ENCODE assay signal across 2 cellular contexts in genomic region chr19:7912144-7912696, GRCh38.
A peak's percentile ranks its signal among the peaks of the same experiment; 100 is the strongest.
TF ChIP-seq lines count a peak whose summit lies in the region.

No MANE protein-coding gene starts in this region.

TF ChIP-seq in HEK293, 187 proteins besides CTCF, POLR2A, EP300 and RAD21:
- TF ChIP-seq, protein P1, sequence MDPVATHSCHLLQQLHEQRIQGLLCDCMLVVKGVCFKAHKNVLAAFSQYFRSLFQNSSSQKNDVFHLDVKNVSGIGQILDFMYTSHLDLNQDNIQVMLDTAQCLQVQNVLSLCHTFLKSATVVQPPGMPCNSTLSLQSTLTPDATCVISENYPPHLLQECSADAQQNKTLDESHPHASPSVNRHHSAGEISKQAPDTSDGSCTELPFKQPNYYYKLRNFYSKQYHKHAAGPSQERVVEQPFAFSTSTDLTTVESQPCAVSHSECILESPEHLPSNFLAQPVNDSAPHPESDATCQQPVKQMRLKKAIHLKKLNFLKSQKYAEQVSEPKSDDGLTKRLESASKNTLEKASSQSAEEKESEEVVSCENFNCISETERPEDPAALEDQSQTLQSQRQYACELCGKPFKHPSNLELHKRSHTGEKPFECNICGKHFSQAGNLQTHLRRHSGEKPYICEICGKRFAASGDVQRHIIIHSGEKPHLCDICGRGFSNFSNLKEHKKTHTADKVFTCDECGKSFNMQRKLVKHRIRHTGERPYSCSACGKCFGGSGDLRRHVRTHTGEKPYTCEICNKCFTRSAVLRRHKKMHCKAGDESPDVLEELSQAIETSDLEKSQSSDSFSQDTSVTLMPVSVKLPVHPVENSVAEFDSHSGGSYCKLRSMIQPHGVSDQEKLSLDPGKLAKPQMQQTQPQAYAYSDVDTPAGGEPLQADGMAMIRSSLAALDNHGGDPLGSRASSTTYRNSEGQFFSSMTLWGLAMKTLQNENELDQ (tag by site-specific recombination; IDR thresholded peaks at IDR 0.05; ENCODE audit: low read depth) = no peak
- TF ChIP-seq ZNF280C (tag by site-specific recombination; IDR thresholded peaks at IDR 0.05) (no peak), SCRT2 (tag by site-specific recombination; IDR thresholded peaks at IDR 0.05) (no peak), KLF8 (tag by site-specific recombination; IDR thresholded peaks at IDR 0.05) (0 out of 2 replicates have a peak, but pooled peaks have one; percentile 11), ZNF311 (tag by site-specific recombination; IDR thresholded peaks at IDR 0.05; ENCODE audit: borderline replicate concordance) (no peak)

TF ChIP-seq in K562, 482 proteins besides CTCF, POLR2A, EP300 and RAD21:
- TF ChIP-seq PML (IDR thresholded peaks at IDR 0.05; ENCODE audit: low read length) = no peak
- TF ChIP-seq, protein P2, sequence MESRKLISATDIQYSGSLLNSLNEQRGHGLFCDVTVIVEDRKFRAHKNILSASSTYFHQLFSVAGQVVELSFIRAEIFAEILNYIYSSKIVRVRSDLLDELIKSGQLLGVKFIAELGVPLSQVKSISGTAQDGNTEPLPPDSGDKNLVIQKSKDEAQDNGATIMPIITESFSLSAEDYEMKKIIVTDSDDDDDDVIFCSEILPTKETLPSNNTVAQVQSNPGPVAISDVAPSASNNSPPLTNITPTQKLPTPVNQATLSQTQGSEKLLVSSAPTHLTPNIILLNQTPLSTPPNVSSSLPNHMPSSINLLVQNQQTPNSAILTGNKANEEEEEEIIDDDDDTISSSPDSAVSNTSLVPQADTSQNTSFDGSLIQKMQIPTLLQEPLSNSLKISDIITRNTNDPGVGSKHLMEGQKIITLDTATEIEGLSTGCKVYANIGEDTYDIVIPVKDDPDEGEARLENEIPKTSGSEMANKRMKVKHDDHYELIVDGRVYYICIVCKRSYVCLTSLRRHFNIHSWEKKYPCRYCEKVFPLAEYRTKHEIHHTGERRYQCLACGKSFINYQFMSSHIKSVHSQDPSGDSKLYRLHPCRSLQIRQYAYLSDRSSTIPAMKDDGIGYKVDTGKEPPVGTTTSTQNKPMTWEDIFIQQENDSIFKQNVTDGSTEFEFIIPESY (CRISPR knock-in tag; IDR thresholded peaks at IDR 0.05) = peak; percentile 38
- TF ChIP-seq ADNP (tag; IDR thresholded peaks at IDR 0.05) = no peak
- TF ChIP-seq TRIM25 (IDR thresholded peaks at IDR 0.05; ENCODE audit: borderline replicate concordance) = no peak
- peak; percentile 53; the same call in 1 of the 2 replicates for TF ChIP-seq POLR2G (IDR thresholded peaks at IDR 0.05; ENCODE audit: low read depth, low read length)
- TF ChIP-seq MAZ (CRISPR knock-in tag; conservative IDR thresholded peaks at IDR 0.05 in 1 of 2, IDR thresholded peaks at IDR 0.05 in 1 of 2) = no peak
